Comparison of ENCODE assay signal across 1 cellular context in genomic region chr1:23209765-23210164, GRCh38.
TF ChIP-seq lines count a peak whose summit lies in the region.

No MANE protein-coding gene starts in this region.

TF ChIP-seq in A549, 52 proteins besides CTCF, POLR2A, EP300 and RAD21 (continued from another document):
- TF ChIP-seq ATOH8 (CRISPR knock-in tag; IDR thresholded peaks at IDR 0.05; ENCODE audit: low read depth) (no peak), RCOR1 (IDR thresholded peaks at IDR 0.05; ENCODE audit: low read depth, low read length) (no peak), HES2 (IDR thresholded peaks at IDR 0.05) (no peak), CBX2 (IDR thresholded peaks at IDR 0.05; ENCODE audit: borderline replicate concordance, low read depth) (no peak), CHD4 (IDR thresholded peaks at IDR 0.05; ENCODE audit: borderline replicate concordance) (no peak)
TF ChIP-seq in A549: peak in this region for 0.
